1 cellular context compared by ENCODE assay signal in genomic region chr1:27400035-27400962, GRCh38.
TF ChIP-seq lines count a peak whose summit lies in the region.

No MANE protein-coding gene starts in this region.

TF ChIP-seq in H1, 55 proteins besides CTCF, POLR2A, EP300 and RAD21 (continued from another document):
- peak; percentile 85; the same call in 1 of the 2 replicates for TF ChIP-seq KDM1A (IDR thresholded peaks at IDR 0.05; ENCODE audit: borderline replicate concordance, low read length)
